ENCODE assay signal across 2 cellular contexts in genomic region chr19:10526887-10527286, GRCh38. TPM values are rescaled to one million over a fixed set of nuclear protein-coding genes. Genes with fewer than 3 reads are reported as not detected.
"Had no signal": no experiment of that assay in that cellular context is flagged by ENCODE, and none has a peak within 500 bp of the region (broad histone marks: within the 10 kb centered on the region; RNA-seq: fewer than 3 reads in every experiment).

No MANE protein-coding gene starts in this region.

RNA-seq across cellular contexts. Expression of gene S1PR5, which starts 9.6 kb away (rescaled TPM):
- total RNA-seq: LHCN-M2, MCF 10A had no signal
